8 cellular contexts compared by ENCODE assay signal in genomic region chr5:141476132-141476909, GRCh38. TPM values are rescaled to one million over a fixed set of nuclear protein-coding genes. Genes with fewer than 3 reads are reported as not detected.
A peak's percentile ranks its signal among the peaks of the same experiment; 100 is the strongest.
DNase-seq lines count a peak whose midpoint lies in the region; ATAC-seq and TF ChIP-seq lines count a peak whose summit lies in the region.

No MANE protein-coding gene starts in this region.

- no peak for ATAC-seq in CD4-positive, alpha-beta T cell (ENCODE audit: poor library complexity)
- ATAC-seq in GM19035 (IDR thresholded peaks at IDR 0.05; ENCODE audit: unreplicated experiment), result peak; percentile 30
- peak; percentile 23 for ATAC-seq in HG03378 (IDR thresholded peaks at IDR 0.05; ENCODE audit: unreplicated experiment)

- H3K27ac ChIP-seq in CD4-positive, alpha-beta T cell (ENCODE audit: low read depth, low read length), result no peak overlapping the region
- H3K27ac ChIP-seq in SJCRH30, result peak overlapping the region; percentile 86

- H3K9me3 ChIP-seq in CD4-positive, alpha-beta T cell (ENCODE audit: control insufficient read depth, low read length), result no peaks in the 10 kb centered on the region
- H3K9me3 ChIP-seq in SJCRH30 (replicated peaks) (0 out of 2 replicates have a peak, but pooled peaks cover 2% of the 10 kb centered on the region), endocrine pancreas (ENCODE audit: control insufficient read depth, low read length) (no peaks in the 10 kb centered on the region), mononuclear cell (ENCODE audit: low read depth, low read length) (no peaks in the 10 kb centered on the region)

- H3K9ac ChIP-seq in endocrine pancreas (ENCODE audit: control insufficient read depth, insufficient read depth, low read length), result peak overlapping the region; percentile 1

- peak overlapping the region; percentile 78 for H3K4me3 Mint-ChIP-seq in CD4-positive, alpha-beta T cell

- H3K27ac Mint-ChIP-seq in CD4-positive, alpha-beta T cell, result no peak overlapping the region

- H3K4me1 ChIP-seq in SJCRH30, result peaks cover 17% of the 10 kb centered on the region
- H3K4me1 ChIP-seq in endocrine pancreas (ENCODE audit: control insufficient read depth, insufficient read depth, low read length), result no peaks in the 10 kb centered on the region
- H3K4me1 ChIP-seq in mononuclear cell (ENCODE audit: insufficient read depth, low read length), result peaks cover 23% of the 10 kb centered on the region

- no peak for DNase-seq in CD4-positive, alpha-beta T cell
- peak; percentile 76 to 83 for DNase-seq in SJCRH30
- peak; percentile 65 for DNase-seq in ureter (ENCODE audit: low spot score)
- DNase-seq in midbrain (lab: John Stamatoyannopoulos, UW), result no peak

- POLR2A ChIA-PET in CD4-positive, alpha-beta T cell (lab: Charles Lee), result no interaction called here

- H3K4me3 ChIP-seq in SJCRH30, result peak overlapping the region; percentile 70
- H3K4me3 ChIP-seq in endocrine pancreas (ENCODE audit: control insufficient read depth, insufficient read depth, low read length), result peak overlapping the region; percentile 61
- peak overlapping the region; percentile 9 for H3K4me3 ChIP-seq in mononuclear cell (ENCODE audit: low read length)

- CTCF ChIA-PET in CD4-positive, alpha-beta T cell (lab: Charles Lee), result no interaction called here

- H3K27me3 Mint-ChIP-seq in CD4-positive, alpha-beta T cell, result peaks cover 73% of the 10 kb centered on the region

- peaks cover 31% of the 10 kb centered on the region for H3K36me3 ChIP-seq in SJCRH30
- H3K36me3 ChIP-seq in endocrine pancreas (ENCODE audit: control insufficient read depth, insufficient read depth, low read length), result no peaks in the 10 kb centered on the region

- intact Hi-C loops in CD4-positive, alpha-beta T cell (cut with DNase I, micrococcal nuclease), result no loop called here

- H3K27me3 ChIP-seq in CD4-positive, alpha-beta T cell (ENCODE audit: control insufficient read depth, insufficient read depth, low read length), result peaks cover 69% of the 10 kb centered on the region
- H3K27me3 ChIP-seq in SJCRH30 (no peaks in the 10 kb centered on the region), endocrine pancreas (ENCODE audit: control insufficient read depth, insufficient read depth, low read length) (no peaks in the 10 kb centered on the region), mononuclear cell (ENCODE audit: insufficient read depth, low read length) (peaks cover 74% of the 10 kb centered on the region)

- no peak for TF ChIP-seq CTCF in CD4-positive, alpha-beta T cell (IDR thresholded peaks at IDR 0.05)

- H3K4me1 Mint-ChIP-seq in CD4-positive, alpha-beta T cell (ENCODE audit: low read depth), result peaks cover 36% of the 10 kb centered on the region

- no peaks in the 10 kb centered on the region for H3K36me3 Mint-ChIP-seq in CD4-positive, alpha-beta T cell (ENCODE audit: low read depth)

- no peaks in the 10 kb centered on the region for H3K9me3 Mint-ChIP-seq in CD4-positive, alpha-beta T cell

RNA-seq across cellular contexts. Expression of gene PCDHGC3, which starts 0.6 kb away (rescaled TPM):
- total RNA-seq in CD4-positive, alpha-beta T cell, result not detected
- 105 and 109 TPM in 2 replicates for total RNA-seq in SJCRH30 (2014; rRNA removed; shearing (Covaris generic))
- 0.42 TPM for total RNA-seq in mononuclear cell
- total RNA-seq in ureter, result 52.6 TPM

RNA-seq across cellular contexts. Expression of gene PCDHGC4, which starts 8.5 kb away (rescaled TPM):
- not detected for total RNA-seq in CD4-positive, alpha-beta T cell
- 3.4 and 3.6 TPM in 2 replicates for total RNA-seq in SJCRH30 (2014; rRNA removed; shearing (Covaris generic))
- total RNA-seq in mononuclear cell (0.10 TPM), ureter (3.6 TPM)

RNA-seq across cellular contexts. Expression of gene PCDHGC5, which starts 12.6 kb away (rescaled TPM):
- total RNA-seq in CD4-positive, alpha-beta T cell, result not detected
- 1.3 and 2.8 TPM in 2 replicates for total RNA-seq in SJCRH30 (2014; rRNA removed; shearing (Covaris generic))
- total RNA-seq in mononuclear cell (not detected), ureter (2.8 TPM)

RNA-seq across cellular contexts. Expression of gene PCDHGA12, which starts 46.0 kb away (rescaled TPM):
- not detected for total RNA-seq in CD4-positive, alpha-beta T cell
- 1.2 and 1.4 TPM in 2 replicates for total RNA-seq in SJCRH30 (2014; rRNA removed; shearing (Covaris generic))
- total RNA-seq in mononuclear cell (0.10 TPM), ureter (5.0 TPM)

RNA-seq across cellular contexts. Expression of gene PCDHGA11, which starts 55.5 kb away (rescaled TPM):
- total RNA-seq in CD4-positive, alpha-beta T cell, result not detected
- total RNA-seq in SJCRH30 (2014; rRNA removed; shearing (Covaris generic)), result 1.3 and 1.4 TPM in 2 replicates
- 0.21 TPM for total RNA-seq in mononuclear cell
- total RNA-seq in ureter, result 5.1 TPM

Comparison
In these comparisons a context has a peak if more than half of its experiments do, and no peak if none do; other contexts are left out.
1. DNase-seq: peak in SJCRH30 (2 of 2) and ureter (single experiment); none in CD4-positive, alpha-beta T cell (0 of 10) and midbrain (single experiment).
2. H3K4me3 ChIP-seq: peak in every context shown above with its lines; median percentile 70 in SJCRH30; 61 in endocrine pancreas; 9 in mononuclear cell.
3. RNA of gene PCDHGC3, which starts 0.6 kb away (total RNA-seq): 105 to 109 TPM in SJCRH30 and 52.6 TPM in ureter (single experiment); 0.42 TPM in mononuclear cell (single experiment) and not detected in CD4-positive, alpha-beta T cell; every median in the first group is over 10 times any median in the second.